Comparison of ENCODE assay signal across 8 cellular contexts in genomic region chr2:219041252-219041651, GRCh38. TPM values are rescaled to one million over a fixed set of nuclear protein-coding genes. Genes with fewer than 3 reads are reported as not detected.
DNase-seq lines count a peak whose midpoint lies in the region; ATAC-seq and TF ChIP-seq lines count a peak whose summit lies in the region.

A gene with protein sequence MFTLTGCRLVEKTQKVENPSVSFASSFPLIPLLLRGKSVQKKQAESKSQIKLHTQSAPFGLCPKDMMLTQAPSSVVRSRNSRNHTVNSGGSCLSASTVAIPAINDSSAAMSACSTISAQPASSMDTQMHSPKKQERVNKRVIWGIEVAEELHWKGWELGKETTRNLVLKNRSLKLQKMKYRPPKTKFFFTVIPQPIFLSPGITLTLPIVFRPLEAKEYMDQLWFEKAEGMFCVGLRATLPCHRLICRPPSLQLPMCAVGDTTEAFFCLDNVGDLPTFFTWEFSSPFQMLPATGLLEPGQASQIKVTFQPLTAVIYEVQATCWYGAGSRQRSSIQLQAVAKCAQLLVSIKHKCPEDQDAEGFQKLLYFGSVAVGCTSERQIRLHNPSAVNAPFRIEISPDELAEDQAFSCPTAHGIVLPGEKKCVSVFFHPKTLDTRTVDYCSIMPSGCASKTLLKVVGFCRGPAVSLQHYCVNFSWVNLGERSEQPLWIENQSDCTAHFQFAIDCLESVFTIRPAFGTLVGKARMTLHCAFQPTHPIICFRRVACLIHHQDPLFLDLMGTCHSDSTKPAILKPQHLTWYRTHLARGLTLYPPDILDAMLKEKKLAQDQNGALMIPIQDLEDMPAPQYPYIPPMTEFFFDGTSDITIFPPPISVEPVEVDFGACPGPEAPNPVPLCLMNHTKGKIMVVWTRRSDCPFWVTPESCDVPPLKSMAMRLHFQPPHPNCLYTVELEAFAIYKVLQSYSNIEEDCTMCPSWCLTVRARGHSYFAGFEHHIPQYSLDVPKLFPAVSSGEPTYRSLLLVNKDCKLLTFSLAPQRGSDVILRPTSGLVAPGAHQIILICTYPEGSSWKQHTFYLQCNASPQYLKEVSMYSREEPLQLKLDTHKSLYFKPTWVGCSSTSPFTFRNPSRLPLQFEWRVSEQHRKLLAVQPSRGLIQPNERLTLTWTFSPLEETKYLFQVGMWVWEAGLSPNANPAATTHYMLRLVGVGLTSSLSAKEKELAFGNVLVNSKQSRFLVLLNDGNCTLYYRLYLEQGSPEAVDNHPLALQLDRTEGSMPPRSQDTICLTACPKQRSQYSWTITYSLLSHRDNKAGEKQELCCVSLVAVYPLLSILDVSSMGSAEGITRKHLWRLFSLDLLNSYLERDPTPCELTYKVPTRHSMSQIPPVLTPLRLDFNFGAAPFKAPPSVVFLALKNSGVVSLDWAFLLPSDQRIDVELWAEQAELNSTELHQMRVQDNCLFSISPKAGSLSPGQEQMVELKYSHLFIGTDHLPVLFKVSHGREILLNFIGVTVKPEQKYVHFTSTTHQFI (N-terminal part only) (minus strand): TSS chr2:219041516. CDS start chr2:219039048, 2,468 bp downstream.

- no peak for TF ChIP-seq CTCF in RWPE2 (IDR thresholded peaks at IDR 0.05; ENCODE audit: poor library complexity, severe bottlenecking)

- H3K27ac ChIP-seq in RWPE2 (ENCODE audit: poor library complexity, severe bottlenecking) = no peak within 1 kb of the TSS
- H3K27ac ChIP-seq in effector memory CD4-positive, alpha-beta T cell (ENCODE audit: insufficient read depth, low read length, poor library complexity, severe bottlenecking) = no peak within 1 kb of the TSS

- H3K4me1 ChIP-seq in RWPE2 (ENCODE audit: insufficient read depth, poor library complexity, severe bottlenecking) = no peaks in the 10 kb centered on the region
- peaks cover 4% of the 10 kb centered on the region for H3K4me1 ChIP-seq in effector memory CD4-positive, alpha-beta T cell (ENCODE audit: control insufficient read depth, insufficient read depth, low read length, poor library complexity, severe bottlenecking)

- H3K9me3 Mint-ChIP-seq in activated T-cell treated with anti-CD3 and anti-CD28 coated beads, Interleukin-2, amount 50 U/mL, for 24 hours = no peaks in the 10 kb centered on the region
- H3K9me3 Mint-ChIP-seq in naive B cell = peaks cover 0 to 2% (median 0%) of the 10 kb centered on the region in 7 donors

- no peaks in the 10 kb centered on the region for H3K36me3 Mint-ChIP-seq in activated T-cell treated with anti-CD3 and anti-CD28 coated beads, Interleukin-2, amount 50 U/mL, for 24 hours (ENCODE audit: low read depth)
- no peaks in the 10 kb centered on the region for H3K36me3 Mint-ChIP-seq in naive B cell

- H3K9me3 ChIP-seq in RWPE2 (ENCODE audit: severe bottlenecking) = no peaks in the 10 kb centered on the region
- no peaks in the 10 kb centered on the region for H3K9me3 ChIP-seq in effector memory CD4-positive, alpha-beta T cell (ENCODE audit: control insufficient read depth, low read length)

- H3K4me1 Mint-ChIP-seq in activated T-cell treated with anti-CD3 and anti-CD28 coated beads, Interleukin-2, amount 50 U/mL, for 24 hours (ENCODE audit: low read depth) = peaks cover 6% of the 10 kb centered on the region
- H3K4me1 Mint-ChIP-seq in naive B cell = peaks cover 0 to 11% (median 5%) of the 10 kb centered on the region in 3 donors

- no peak within 1 kb of the TSS for H3K27ac Mint-ChIP-seq in activated T-cell treated with anti-CD3 and anti-CD28 coated beads, Interleukin-2, amount 50 U/mL, for 24 hours
- peak within 1 kb of the TSS in 1 of 6 donors; percentile 62 for H3K27ac Mint-ChIP-seq in naive B cell

- H3K27me3 ChIP-seq in RWPE2 (ENCODE audit: insufficient read depth, poor library complexity, severe bottlenecking) = no peaks in the 10 kb centered on the region
- peaks cover 25% of the 10 kb centered on the region for H3K27me3 ChIP-seq in effector memory CD4-positive, alpha-beta T cell (replicated peaks; ENCODE audit: control insufficient read depth, insufficient read depth, low read length, poor library complexity, severe bottlenecking)

- H3K4me3 ChIP-seq in RWPE2 (ENCODE audit: severe bottlenecking) = peak within 1 kb of the TSS; percentile 37
- peak within 1 kb of the TSS; percentile 28 for H3K4me3 ChIP-seq in effector memory CD4-positive, alpha-beta T cell (ENCODE audit: insufficient read depth, low read depth, low read length, poor library complexity, severe bottlenecking)

- H3K4me3 Mint-ChIP-seq in activated T-cell treated with anti-CD3 and anti-CD28 coated beads, Interleukin-2, amount 50 U/mL, for 24 hours = peak within 1 kb of the TSS; percentile 73
- peak within 1 kb of the TSS in 5 of 8 donors; percentile 27 to 71 (median 53) for H3K4me3 Mint-ChIP-seq in naive B cell

- ATAC-seq in RWPE2 (ENCODE audit: low read depth) (peak; percentile 69; the same call in 2 of the 3 replicates), naive B cell (ENCODE audit: low read depth in 2 of 2) (no peak), HG02885 (IDR thresholded peaks at IDR 0.05; ENCODE audit: poor library complexity, unreplicated experiment) (no peak), HG03521 (IDR thresholded peaks at IDR 0.05; ENCODE audit: unreplicated experiment) (no peak)

- peaks cover 76% of the 10 kb centered on the region for H3K27me3 Mint-ChIP-seq in activated T-cell treated with anti-CD3 and anti-CD28 coated beads, Interleukin-2, amount 50 U/mL, for 24 hours
- H3K27me3 Mint-ChIP-seq in naive B cell = peaks cover 61 to 93% (median 88%) of the 10 kb centered on the region in 3 donors

- peak; percentile 44 for DNase-seq in activated T-cell treated with anti-CD3 and anti-CD28 coated beads, Interleukin-2, amount 50 U/mL, for 24 hours
- no peak for DNase-seq in activated T-cell treated with anti-CD3 and anti-CD28 coated beads for 4 hours
- no peak for DNase-seq in RWPE2 (ENCODE audit: low spot score)
- DNase-seq in effector memory CD4-positive, alpha-beta T cell = no peak
- DNase-seq in naive B cell = no peak
- no peak for DNase-seq in ureter (ENCODE audit: low spot score)

- no peaks in the 10 kb centered on the region for H3K36me3 ChIP-seq in RWPE2 (ENCODE audit: low read depth)
- no peaks in the 10 kb centered on the region for H3K36me3 ChIP-seq in effector memory CD4-positive, alpha-beta T cell (ENCODE audit: control insufficient read depth, insufficient read depth, low read length)

RNA-seq across cellular contexts. Expression of the gene that starts here (rescaled TPM):
- not detected for polyA plus RNA-seq in naive B cell (ENCODE audit: low read depth in 6 of 6)
- not detected for total RNA-seq in ureter
